ENCODE assay signal across 16 cellular contexts in genomic region chr12:11795192-11795909, GRCh38.
A peak's percentile ranks its signal among the peaks of the same experiment; 100 is the strongest.
DNase-seq lines count a peak whose midpoint lies in the region; ATAC-seq, FAIRE-seq and TF ChIP-seq lines count a peak whose summit lies in the region.
"Had no signal": no experiment of that assay in that cellular context is flagged by ENCODE, and none has a peak within 500 bp of the region (broad histone marks: within the 10 kb centered on the region; RNA-seq: fewer than 3 reads in every experiment).

No MANE protein-coding gene starts in this region.

- BruUV-seq in MCF 10A (replicated peaks; lab: Mats Ljungman, UMichigan) = no TSS peak

- FAIRE-seq in urothelium cell line (lab: Jason Lieb, UNC) = no peak
- FAIRE-seq: A204.1 had no signal

- no peak for TF ChIP-seq CTCF in MCF 10A (IDR thresholded peaks at IDR 0.05; ENCODE audit: unreplicated experiment)

- no peak for ATAC-seq in activated T-cell treated with anti-CD3 and anti-CD28 coated beads, Interleukin-2, amount 50 U/mL, for 72 hours (replicated peaks in 1 of 2)
- no peak for ATAC-seq in activated T-cell treated with anti-CD3 and anti-CD28 coated beads, Interleukin-2, amount 50 U/mL, for 4 hours
- no peak for ATAC-seq in HG03378 (IDR thresholded peaks at IDR 0.05; ENCODE audit: unreplicated experiment)
- ATAC-seq in GM18870 (IDR thresholded peaks at IDR 0.05; ENCODE audit: unreplicated experiment) = no peak

- no peaks in the 10 kb centered on the region for H3K9me3 ChIP-seq in mucosa of rectum (ENCODE audit: control insufficient read depth in 2 of 2, low read length in 2 of 2)
- H3K9me3 ChIP-seq: upper lobe of left lung had no signal

- no peaks in the 10 kb centered on the region for H3K9me3 Mint-ChIP-seq in activated T-cell treated with anti-CD3 and anti-CD28 coated beads, Interleukin-2, amount 50 U/mL, for 72 hours
- no peaks in the 10 kb centered on the region for H3K9me3 Mint-ChIP-seq in activated T-cell treated with anti-CD3 and anti-CD28 coated beads, Interleukin-2, amount 50 U/mL, for 4 hours
- no peaks in the 10 kb centered on the region for H3K9me3 Mint-ChIP-seq in MCF 10A (ENCODE audit: unreplicated experiment)
- H3K9me3 Mint-ChIP-seq: T-helper 2 cell treated with Interferon-gamma antibody and Interleukin-4, amounts not matched to agents 5 μg/mL and 100 μg/mL, for 36 hours had no signal

- H3K4me3 Mint-ChIP-seq in activated T-cell treated with anti-CD3 and anti-CD28 coated beads, Interleukin-2, amount 50 U/mL, for 72 hours = no peak overlapping the region
- no peak overlapping the region for H3K4me3 Mint-ChIP-seq in activated T-cell treated with anti-CD3 and anti-CD28 coated beads, Interleukin-2, amount 50 U/mL, for 4 hours
- peak overlapping the region; percentile 50 for H3K4me3 Mint-ChIP-seq in MCF 10A (ENCODE audit: unreplicated experiment)
- H3K4me3 Mint-ChIP-seq: T-helper 2 cell treated with Interferon-gamma antibody and Interleukin-4, amounts not matched to agents 5 μg/mL and 100 μg/mL, for 36 hours had no signal

- intact Hi-C loops in MCF 10A (cut with micrococcal nuclease) = no loop called here

- H3K4me1 ChIP-seq in mucosa of rectum (ENCODE audit: control insufficient read depth in 2 of 2, insufficient read depth in 2 of 2, low read length in 2 of 2) = peaks cover 18 to 29% of the 10 kb centered on the region in 2 donors

- peak overlapping the region in 1 of 2 donors; percentile 52 for H3K9ac ChIP-seq in mucosa of rectum (ENCODE audit: low read depth in 1 of 2, low read length in 2 of 2)
- H3K9ac ChIP-seq: KMS-11 had no signal

- CTCF ChIA-PET in MCF 10A (lab: Yijun Ruan, JAX) = interaction anchor here (1.1 to 1.7 kb wide), 5 partner anchors 14 to 93 kb away, joined by 3 to 6 read pairs (median 3); no protein-coding TSS in a partner anchor

- peak overlapping the region; percentile 40 for H3K27ac Mint-ChIP-seq in activated T-cell treated with anti-CD3 and anti-CD28 coated beads, Interleukin-2, amount 50 U/mL, for 72 hours
- H3K27ac Mint-ChIP-seq in MCF 10A (ENCODE audit: low read depth, unreplicated experiment) = peak overlapping the region; percentile 66
- H3K27ac Mint-ChIP-seq: T-helper 2 cell treated with Interferon-gamma antibody and Interleukin-4, amounts not matched to agents 5 μg/mL and 100 μg/mL, for 36 hours had no signal

- peaks cover 7 to 10% of the 10 kb centered on the region in 2 donors for H3K36me3 Mint-ChIP-seq in activated T-cell treated with anti-CD3 and anti-CD28 coated beads, Interleukin-2, amount 50 U/mL, for 72 hours (ENCODE audit: insufficient read depth in 2 of 2)
- peaks cover 25% of the 10 kb centered on the region for H3K36me3 Mint-ChIP-seq in activated T-cell treated with anti-CD3 and anti-CD28 coated beads, Interleukin-2, amount 50 U/mL, for 4 hours (ENCODE audit: insufficient read depth)
- peaks cover 6% of the 10 kb centered on the region for H3K36me3 Mint-ChIP-seq in MCF 10A (ENCODE audit: insufficient read depth, unreplicated experiment)

- no peak for DNase-seq in activated T-cell treated with anti-CD3 and anti-CD28 coated beads, Interleukin-2, amount 50 U/mL, for 72 hours
- no peak for DNase-seq in activated T-cell treated with anti-CD3 and anti-CD28 coated beads, Interleukin-2, amount 50 U/mL, for 4 hours
- DNase-seq in MCF 10A (ENCODE audit: unreplicated experiment) = peak; percentile 39
- DNase-seq in urothelium cell line (ENCODE audit: low spot score) = peak; percentile 45
- no peak for DNase-seq in GM19240 (ENCODE audit: insufficient read length, low spot score)
- DNase-seq: amniotic stem cell, erythroblast, NCI-H774, occipital lobe, upper lobe of left lung had no signal

- peak overlapping the region; percentile 83 to 90 for H3K27ac ChIP-seq in mucosa of rectum (ENCODE audit: low read depth in 2 of 2, low read length in 2 of 2)
- H3K27ac ChIP-seq: KMS-11 had no signal

- POLR2A ChIA-PET in MCF 10A (lab: Yijun Ruan, JAX) = interaction anchor here (0.6 to 3.8 kb wide), 15 partner anchors 10 to 1073 kb away, joined by 3 to 30 read pairs (median 4); partner anchors contain the start of gene ETV6

- H3K27me3 Mint-ChIP-seq in activated T-cell treated with anti-CD3 and anti-CD28 coated beads, Interleukin-2, amount 50 U/mL, for 72 hours (ENCODE audit: low read depth) = no peaks in the 10 kb centered on the region
- no peaks in the 10 kb centered on the region for H3K27me3 Mint-ChIP-seq in activated T-cell treated with anti-CD3 and anti-CD28 coated beads, Interleukin-2, amount 50 U/mL, for 4 hours (ENCODE audit: low read depth)
- H3K27me3 Mint-ChIP-seq in MCF 10A (ENCODE audit: insufficient read depth, unreplicated experiment) = no peaks in the 10 kb centered on the region

- H3K36me3 ChIP-seq in mucosa of rectum (ENCODE audit: control insufficient read depth in 2 of 2, insufficient read depth in 2 of 2, low read length in 2 of 2) = no peaks in the 10 kb centered on the region
- H3K36me3 ChIP-seq: upper lobe of left lung had no signal

- H3K4me3 ChIP-seq in mucosa of rectum (ENCODE audit: low read length in 2 of 2) = peak overlapping the region; percentile 8 to 19
- H3K4me3 ChIP-seq: upper lobe of left lung had no signal

- peaks cover 55% of the 10 kb centered on the region for H3K4me1 Mint-ChIP-seq in activated T-cell treated with anti-CD3 and anti-CD28 coated beads, Interleukin-2, amount 50 U/mL, for 72 hours (ENCODE audit: low read depth)
- peaks cover 41% of the 10 kb centered on the region for H3K4me1 Mint-ChIP-seq in activated T-cell treated with anti-CD3 and anti-CD28 coated beads, Interleukin-2, amount 50 U/mL, for 4 hours (ENCODE audit: low read depth)
- H3K4me1 Mint-ChIP-seq in MCF 10A (ENCODE audit: insufficient read depth, unreplicated experiment) = peaks cover 41% of the 10 kb centered on the region

- H3K27me3 ChIP-seq in mucosa of rectum (ENCODE audit: control insufficient read depth in 2 of 2, insufficient read depth in 2 of 2, low read length in 2 of 2) = no peaks in the 10 kb centered on the region
- H3K27me3 ChIP-seq: upper lobe of left lung had no signal

Comparison
In these comparisons a context has a peak if more than half of its experiments do, and no peak if none do; other contexts are left out.
1. DNase-seq: peak in MCF 10A (single experiment) and urothelium cell line (single experiment); none in activated T-cell treated with anti-CD3 and anti-CD28 coated beads, Interleukin-2, amount 50 U/mL, for 72 hours (0 of 2), activated T-cell treated with anti-CD3 and anti-CD28 coated beads, Interleukin-2, amount 50 U/mL, for 4 hours (single experiment) and GM19240 (single experiment).